In genomic region chr15:40567111-40567510, GRCh38 we compare ENCODE assay signal across 11 cellular contexts. TPM values are rescaled to one million over a fixed set of nuclear protein-coding genes. Genes with fewer than 3 reads are reported as not detected.
DNase-seq lines count a peak whose midpoint lies in the region; ATAC-seq and TF ChIP-seq lines count a peak whose summit lies in the region.
"Had no signal": no experiment of that assay in that cellular context is flagged by ENCODE, and none has a peak within 500 bp of the region (broad histone marks: within the 10 kb centered on the region; RNA-seq: fewer than 3 reads in every experiment).

No MANE protein-coding gene starts in this region.

- H3K9me3 Mint-ChIP-seq in brain: no peaks in the 10 kb centered on the region
- H3K9me3 Mint-ChIP-seq in CD14-positive monocyte: no peaks in the 10 kb centered on the region

- peak; percentile 30 for TF ChIP-seq CTCF in SK-N-SH (IDR thresholded peaks at IDR 0.05)
- TF ChIP-seq CTCF in NB4 (IDR thresholded peaks at IDR 0.05; ENCODE audit: low read depth, low read length): peak; percentile 52
- peak in 1 of 2 experiments; percentile 23 for TF ChIP-seq CTCF in brain (conservative IDR thresholded peaks at IDR 0.05)
- TF ChIP-seq CTCF in osteoblast (IDR thresholded peaks at IDR 0.05; ENCODE audit: extremely low read depth, low read depth, low read length): peak; percentile 31
- TF ChIP-seq CTCF in CD14-positive monocyte (IDR thresholded peaks at IDR 0.05): no peak

- peak overlapping the region in 3 of 5 experiments; percentile 46 to 74 (median 70) for H3K27ac Mint-ChIP-seq in brain
- H3K27ac Mint-ChIP-seq in CD14-positive monocyte: no peak overlapping the region

- no peaks in the 10 kb centered on the region for H3F3A ChIP-seq in SK-N-SH (replicated peaks; ENCODE audit: insufficient read depth)

- no peaks in the 10 kb centered on the region for H4K20me1 ChIP-seq in SK-N-SH (ENCODE audit: insufficient read depth)
- peaks cover 5% of the 10 kb centered on the region for H4K20me1 ChIP-seq in osteoblast (ENCODE audit: insufficient read depth, low read length)

- intact Hi-C loops in CD14-positive monocyte (cut with micrococcal nuclease): loop anchor here (10.0 kb wide), 2 partner anchors 128 to 188 kb away; partner anchors contain the start of genes RAD51 (in 1 of the 2) and RMDN3 (in 1 of the 2)

- H3K4me1 ChIP-seq in SK-N-SH (ENCODE audit: control insufficient read depth in 1 of 2, insufficient read depth in 2 of 2, low read depth in 1 of 2, low read length in 1 of 2): peaks cover 8 to 10% of the 10 kb centered on the region in 2 experiments; a peak in 3 of 4 replicates
- H3K4me1 ChIP-seq in osteoblast (ENCODE audit: insufficient read depth, low read length): peaks cover 24% of the 10 kb centered on the region

- DNase-seq in SK-N-SH (no peak), NB4 (ENCODE audit: low read depth) (peak; percentile 65), osteoblast (ENCODE audit: insufficient read length, low spot score, missing footprints) (no peak), CD14-positive monocyte (ENCODE audit: low spot score) (no peak), AG08395 (ENCODE audit: low spot score) (no peak)
- DNase-seq: NCI-H1048 had no signal

- no peaks in the 10 kb centered on the region for H3K27me3 ChIP-seq in SK-N-SH (ENCODE audit: insufficient read depth)
- no peaks in the 10 kb centered on the region for H3K27me3 ChIP-seq in osteoblast (ENCODE audit: insufficient read depth, low read length)
- H3K27me3 ChIP-seq: BLaER1 had no signal

- no peak overlapping the region for H3K9ac ChIP-seq in SK-N-SH
- H3K9ac ChIP-seq: BLaER1 had no signal

- 65% methylated on average over 7 of the region's 7 CpGs for WGBS in SK-N-SH (ENCODE audit: low lambda C conversion rate)

- TF ChIP-seq POLR2A in NB4 (IDR thresholded peaks at IDR 0.05; ENCODE audit: extremely low read depth, insufficient read length): no peak

- H2AFZ ChIP-seq in SK-N-SH (ENCODE audit: low read depth) (peak overlapping the region; percentile 8; the same call in 1 of the 2 replicates), osteoblast (ENCODE audit: low read length) (no peak overlapping the region)

- H3K27ac ChIP-seq in SK-N-SH (ENCODE audit: low read depth in 2 of 2, low read length in 1 of 2): no peak overlapping the region
- H3K27ac ChIP-seq in osteoblast (ENCODE audit: low read depth, low read length): no peak overlapping the region
- H3K27ac ChIP-seq: BLaER1, epithelial cell of prostate had no signal

- no peaks in the 10 kb centered on the region for H3K9me2 ChIP-seq in SK-N-SH

- POLR2A ChIA-PET in SK-N-SH (lab: Yijun Ruan, JAX): no interaction called here

- no peak overlapping the region for H3K4me2 ChIP-seq in SK-N-SH
- H3K4me2 ChIP-seq in osteoblast (ENCODE audit: insufficient read depth, low read length): no peak overlapping the region
- H3K4me2 ChIP-seq: BLaER1 had no signal

- H3K27me3 Mint-ChIP-seq in brain: peaks cover 21% of the 10 kb centered on the region
- peaks cover 2 to 8% (median 6%) of the 10 kb centered on the region in 3 donors for H3K27me3 Mint-ChIP-seq in CD14-positive monocyte (ENCODE audit: low read depth in 3 of 3)

- peaks cover 66% of the 10 kb centered on the region for H3K4me1 Mint-ChIP-seq in brain
- peaks cover 44% of the 10 kb centered on the region for H3K4me1 Mint-ChIP-seq in CD14-positive monocyte

- H3K36me3 ChIP-seq in SK-N-SH (replicated peaks in 1 of 2; ENCODE audit: control insufficient read depth in 1 of 2, insufficient read depth in 2 of 2, low read length in 1 of 2) (peaks cover 0 to 7% of the 10 kb centered on the region in 2 experiments), osteoblast (ENCODE audit: insufficient read depth, low read length) (peaks cover 15% of the 10 kb centered on the region)

- TF ChIP-seq RAD21 in SK-N-SH (IDR thresholded peaks at IDR 0.05; ENCODE audit: low read length): 0 out of 2 replicates have a peak, but pooled peaks have one; percentile 7

- H3K79me2 ChIP-seq in SK-N-SH (ENCODE audit: insufficient read depth) (peaks cover 51% of the 10 kb centered on the region), osteoblast (ENCODE audit: insufficient read depth, low read length) (peaks cover 40% of the 10 kb centered on the region)

- H3K4me3 Mint-ChIP-seq in brain (peak overlapping the region; percentile 54 to 89 (median 69)), CD14-positive monocyte (no peak overlapping the region)

- H3K4me3 ChIP-seq in SK-N-SH (ENCODE audit: low read depth in 2 of 2, low read length in 1 of 2) (no peak overlapping the region), NB4 (ENCODE audit: low read depth, low read length) (no peak overlapping the region), osteoblast (ENCODE audit: insufficient read depth, low read length) (no peak overlapping the region)
- H3K4me3 ChIP-seq: BLaER1 had no signal

- H3K9me3 ChIP-seq in SK-N-SH: no peaks in the 10 kb centered on the region
- H3K9me3 ChIP-seq in osteoblast (ENCODE audit: low read depth, low read length): no peaks in the 10 kb centered on the region
- H3K9me3 ChIP-seq: BLaER1 had no signal

- no peak for TF ChIP-seq EP300 in SK-N-SH (IDR thresholded peaks at IDR 0.05; ENCODE audit: borderline replicate concordance in 1 of 2, low read depth in 1 of 2, low read length in 1 of 2)

- CTCF ChIA-PET in SK-N-SH (lab: Yijun Ruan, JAX): interaction anchor here (0.8 to 1.3 kb wide), 2 partner anchors 28 to 47 kb away, joined by 3 to 4 read pairs; no protein-coding TSS in a partner anchor

- no peak for ATAC-seq in SK-N-SH treated with all-trans-retinoic acid at 6 μM for 48 hours
- ATAC-seq in HG03469 (IDR thresholded peaks at IDR 0.05; ENCODE audit: unreplicated experiment): no peak

- H3K36me3 Mint-ChIP-seq in brain (peaks cover 5% of the 10 kb centered on the region), CD14-positive monocyte (peaks cover 5 to 9% of the 10 kb centered on the region in 2 donors)

TF ChIP-seq in SK-N-SH, 30 proteins besides CTCF, POLR2A, EP300 and RAD21:
- TF ChIP-seq, protein P1, sequence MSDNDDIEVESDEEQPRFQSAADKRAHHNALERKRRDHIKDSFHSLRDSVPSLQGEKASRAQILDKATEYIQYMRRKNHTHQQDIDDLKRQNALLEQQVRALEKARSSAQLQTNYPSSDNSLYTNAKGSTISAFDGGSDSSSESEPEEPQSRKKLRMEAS (IDR thresholded peaks at IDR 0.05; ENCODE audit: low read depth): no peak
- TF ChIP-seq ELF1 (IDR thresholded peaks at IDR 0.05) (no peak), EZH2phosphoT487 (IDR thresholded peaks at IDR 0.05; ENCODE audit: borderline replicate concordance, low read depth) (no peak)

TF ChIP-seq in SK-N-SH treated with all-trans-retinoic acid at 6 μM for 48 hours, 23 proteins besides CTCF, POLR2A, EP300 and RAD21:
- TF ChIP-seq, protein P2, sequence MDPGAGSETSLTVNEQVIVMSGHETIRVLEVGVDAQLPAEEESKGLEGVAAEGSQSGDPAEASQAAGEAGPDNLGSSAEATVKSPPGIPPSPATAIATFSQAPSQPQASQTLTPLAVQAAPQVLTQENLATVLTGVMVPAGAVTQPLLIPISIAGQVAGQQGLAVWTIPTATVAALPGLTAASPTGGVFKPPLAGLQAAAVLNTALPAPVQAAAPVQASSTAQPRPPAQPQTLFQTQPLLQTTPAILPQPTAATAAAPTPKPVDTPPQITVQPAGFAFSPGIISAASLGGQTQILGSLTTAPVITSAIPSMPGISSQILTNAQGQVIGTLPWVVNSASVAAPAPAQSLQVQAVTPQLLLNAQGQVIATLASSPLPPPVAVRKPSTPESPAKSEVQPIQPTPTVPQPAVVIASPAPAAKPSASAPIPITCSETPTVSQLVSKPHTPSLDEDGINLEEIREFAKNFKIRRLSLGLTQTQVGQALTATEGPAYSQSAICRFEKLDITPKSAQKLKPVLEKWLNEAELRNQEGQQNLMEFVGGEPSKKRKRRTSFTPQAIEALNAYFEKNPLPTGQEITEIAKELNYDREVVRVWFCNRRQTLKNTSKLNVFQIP (CRISPR knock-in tag; IDR thresholded peaks at IDR 0.05; ENCODE audit: borderline replicate concordance, low read depth): no peak

RNA-seq across cellular contexts. Expression of gene RPUSD2, which starts 2.0 kb away (rescaled TPM):
- polyA plus RNA-seq in SK-N-SH (2012; rRNA removed) (10.3 and 10.8 TPM in 2 replicates), brain (ENCODE audit: insufficient read depth, low read depth, low replicate concordance) (7.8 TPM), CD14-positive monocyte (1 to 10 TPM; 4.3 to 6.3 TPM)
- polyA plus RNA-seq in SK-N-SH (2012; cell fraction: cytosol; rRNA removed): 7.0 and 9.1 TPM in 2 replicates
- 8.9 and 13.0 TPM in 2 replicates for polyA plus RNA-seq in SK-N-SH (2012; cell fraction: nucleus; rRNA removed)
- total RNA-seq in osteoblast: 9.0 and 11.5 TPM in 2 replicates

RNA-seq across cellular contexts. Expression of gene CCDC32, which starts 2.3 kb away (rescaled TPM):
- polyA plus RNA-seq in SK-N-SH (2012; rRNA removed): 7.4 and 8.2 TPM in 2 replicates
- polyA plus RNA-seq in SK-N-SH (2012; cell fraction: cytosol; rRNA removed): 12.1 and 13.6 TPM in 2 replicates
- 9.7 and 16.9 TPM in 2 replicates for polyA plus RNA-seq in SK-N-SH (2012; cell fraction: nucleus; rRNA removed)
- 26.6 TPM for polyA plus RNA-seq in brain (ENCODE audit: insufficient read depth, low read depth, low replicate concordance)
- total RNA-seq in osteoblast: 16.3 and 18.6 TPM in 2 replicates
- 10 to 100 TPM; 30.8 to 37.3 TPM for polyA plus RNA-seq in CD14-positive monocyte

RNA-seq across cellular contexts. Expression of gene KNL1, which starts 26.9 kb away (rescaled TPM):
- polyA plus RNA-seq in SK-N-SH (2012; rRNA removed) (1.6 and 2.0 TPM in 2 replicates), brain (ENCODE audit: insufficient read depth, low read depth, low replicate concordance) (4.8 TPM), CD14-positive monocyte (under 1 TPM; 0.13 to 0.38 TPM)
- 2.3 and 2.6 TPM in 2 replicates for polyA plus RNA-seq in SK-N-SH (2012; cell fraction: cytosol; rRNA removed)
- 1.2 and 3.0 TPM in 2 replicates for polyA plus RNA-seq in SK-N-SH (2012; cell fraction: nucleus; rRNA removed)
- 3.5 and 3.6 TPM in 2 replicates for total RNA-seq in osteoblast

Comparison
In these comparisons a context has a peak if more than half of its experiments do, and no peak if none do; other contexts are left out.
1. H3K27ac Mint-ChIP-seq: peak in brain (3 of 5); none in CD14-positive monocyte (0 of 7).
2. H3K4me3 Mint-ChIP-seq: peak in brain (5 of 5); none in CD14-positive monocyte (0 of 2).